10 cellular contexts compared by ENCODE assay signal in the genomic region with DNA sequence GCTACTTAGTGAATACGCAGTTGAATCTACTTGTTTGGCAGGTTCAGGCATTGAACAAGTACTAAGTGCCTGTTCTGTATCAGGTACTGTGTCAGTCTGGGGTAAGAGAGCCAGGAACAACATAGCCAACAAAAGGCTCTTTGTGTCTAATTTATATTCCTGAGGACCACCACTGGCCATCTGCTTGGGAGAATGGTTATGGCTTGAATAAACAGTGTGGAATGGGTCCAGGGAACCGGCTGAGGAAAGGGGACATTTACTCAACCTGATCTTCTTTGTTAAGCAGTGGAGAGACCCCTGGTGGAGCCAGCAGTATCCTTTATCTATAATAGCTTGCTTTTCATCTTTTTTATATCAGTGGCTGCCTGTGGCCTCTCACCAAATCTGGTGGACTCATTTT.
DNase-seq lines count a peak whose midpoint lies in the region; ATAC-seq and TF ChIP-seq lines count a peak whose summit lies in the region.
"Had no signal": no experiment of that assay in that cellular context is flagged by ENCODE, and none has a peak within 500 bp of the region (broad histone marks: within the 10 kb centered on the region; RNA-seq: fewer than 3 reads in every experiment).

No MANE protein-coding gene starts in this region.

- DNase-seq in SHP77 treated with DMSO at 0.1 percent for 48 hours (lab: John Stamatoyannopoulos, UW) (peak; percentile 90), iPS-NIHi7 (ENCODE audit: extremely low spot score) (peak; percentile 34), HUDEP-2 (lab: John Stamatoyannopoulos, UW; ENCODE audit: unreplicated experiment in 76 of 76) (no peak), retina (no peak)

- H2AFZ ChIP-seq in Loucy (ENCODE audit: low read length) = no peak overlapping the region

- H3K4me3 ChIP-seq in Loucy (ENCODE audit: low read length, poor library complexity, severe bottlenecking) = no peak overlapping the region
- H3K4me3 ChIP-seq: suprapubic skin had no signal

- no peaks in the 10 kb centered on the region for H3K27me3 ChIP-seq in Loucy (ENCODE audit: insufficient read depth, low read length, poor library complexity, severe bottlenecking)
- H3K27me3 ChIP-seq: suprapubic skin had no signal

- peak overlapping the region; percentile 26; the same call in 1 of the 2 replicates for H3K27ac ChIP-seq in C4-2B
- H3K27ac ChIP-seq: suprapubic skin had no signal

- no peaks in the 10 kb centered on the region for H3F3A ChIP-seq in Loucy (ENCODE audit: low read depth)

- H3K4me2 ChIP-seq in Loucy (ENCODE audit: low read depth, low read length, poor library complexity, severe bottlenecking) = no peak overlapping the region

- ATAC-seq in GM21515 (IDR thresholded peaks at IDR 0.05; ENCODE audit: unreplicated experiment) (no peak), GM21717 (IDR thresholded peaks at IDR 0.05; ENCODE audit: unreplicated experiment) (no peak)
- ATAC-seq: natural killer cell treated with Interleukin-12 subunit alpha and Interleukin-12 subunit beta and Interleukin-15 and Interleukin-18, amount 100 ng/mL, for 72 hours had no signal

- no peaks in the 10 kb centered on the region for H3K79me2 ChIP-seq in Loucy (ENCODE audit: insufficient read depth, low read length)

- no peak overlapping the region for H3K9ac ChIP-seq in Loucy (ENCODE audit: low read depth, low read length, poor library complexity, severe bottlenecking)

- H3K9me3 ChIP-seq in Loucy (ENCODE audit: insufficient read depth, low read depth, low read length) = no peaks in the 10 kb centered on the region
- H3K9me3 ChIP-seq: suprapubic skin had no signal

- H4K20me1 ChIP-seq in Loucy (ENCODE audit: insufficient read depth, low read length, poor library complexity, severe bottlenecking) = no peaks in the 10 kb centered on the region

- no peaks in the 10 kb centered on the region for H3K4me1 ChIP-seq in Loucy (ENCODE audit: insufficient read depth, low read length, poor library complexity, severe bottlenecking)

- peak; percentile 20 for TF ChIP-seq CTCF in C4-2B (conservative IDR thresholded peaks at IDR 0.05)
- 0 out of 2 replicates have a peak, but pooled peaks have one; percentile 16 for TF ChIP-seq CTCF in Loucy (conservative IDR thresholded peaks at IDR 0.05; ENCODE audit: low read length)

- H3K36me3 ChIP-seq in Loucy (ENCODE audit: insufficient read depth, low read length) = no peaks in the 10 kb centered on the region
- H3K36me3 ChIP-seq: suprapubic skin had no signal

- H3K9me2 ChIP-seq in Loucy (replicated peaks; ENCODE audit: low read depth, low read length) = no peaks in the 10 kb centered on the region

Comparison
In these comparisons a context has a peak if more than half of its experiments do, and no peak if none do; other contexts are left out.
1. DNase-seq: peak in SHP77 treated with DMSO at 0.1 percent for 48 hours (single experiment) and iPS-NIHi7 (single experiment); none in HUDEP-2 (0 of 76) and retina (single experiment).